In genomic region chrX:118520858-118521206, GRCh38 we compare ENCODE assay signal across 12 cellular contexts. TPM values are rescaled to one million over a fixed set of nuclear protein-coding genes. Genes with fewer than 3 reads are reported as not detected.
DNase-seq lines count a peak whose midpoint lies in the region; ATAC-seq and TF ChIP-seq lines count a peak whose summit lies in the region.
"Had no signal": no experiment of that assay in that cellular context is flagged by ENCODE, and none has a peak within 500 bp of the region (broad histone marks: within the 10 kb centered on the region; RNA-seq: fewer than 3 reads in every experiment).

No MANE protein-coding gene starts in this region.

- no peak overlapping the region for H4K91ac ChIP-seq in mesenchymal stem cell (ENCODE audit: low read length)

- H3K27me3 ChIP-seq in right cardiac atrium (ENCODE audit: control insufficient read depth, insufficient read depth) = no peaks in the 10 kb centered on the region
- no peaks in the 10 kb centered on the region for H3K27me3 ChIP-seq in mesenchymal stem cell (ENCODE audit: control insufficient read depth in 1 of 2, insufficient read depth in 1 of 2, low read length in 2 of 2)
- H3K27me3 ChIP-seq in uterus = no peaks in the 10 kb centered on the region

- H3K4me3 ChIP-seq in right cardiac atrium (ENCODE audit: low read length) = no peak overlapping the region
- H3K4me3 ChIP-seq in mesenchymal stem cell (ENCODE audit: insufficient read depth in 1 of 2, low read depth in 1 of 2, low read length in 2 of 2) = peak overlapping the region in 1 of 2 experiments; percentile 29
- no peak overlapping the region for H3K4me3 ChIP-seq in uterus

- peaks cover 72% of the 10 kb centered on the region for H3K4me1 Mint-ChIP-seq in activated naive CD8-positive, alpha-beta T cell (ENCODE audit: low read depth)

- H3K79me1 ChIP-seq in mesenchymal stem cell (replicated peaks; ENCODE audit: low read length, poor library complexity, severe bottlenecking) = no peaks in the 10 kb centered on the region

- H2BK12ac ChIP-seq in mesenchymal stem cell (ENCODE audit: low read length in 2 of 2) = no peak overlapping the region

- no peak overlapping the region for H3K27ac ChIP-seq in right cardiac atrium (ENCODE audit: low read length)
- H3K27ac ChIP-seq in mesenchymal stem cell (ENCODE audit: low read length, poor library complexity, severe bottlenecking) = no peak overlapping the region
- peak overlapping the region; percentile 49 to 68 for H3K27ac ChIP-seq in uterus

- peak; percentile 23 for ATAC-seq in Right ventricle myocardium inferior
- ATAC-seq in right cardiac atrium = no peak
- no peak for ATAC-seq in sciatic nerve
- ATAC-seq in activated CD4-positive, CD25-positive, alpha-beta regulatory T cell treated with anti-CD3 and anti-CD28 coated beads, Interleukin-2, amount 50 U/mL, for 24 hours = no peak

- WGBS in right cardiac atrium = 28% methylated on average over 2 of the region's 2 CpGs
- WGBS in mesenchymal stem cell = no CpG with 5 or more reads among the region's 2 CpGs

- DNase-seq in Right ventricle myocardium inferior (ENCODE audit: missing footprints) (no peak), right cardiac atrium (no peak), mesenchymal stem cell (no peak), uterus (no peak), RPMI8226 (no peak), sciatic nerve (ENCODE audit: low spot score) (no peak)
- DNase-seq: cortex of kidney, H7, NCI-H1092, NCI-H524 had no signal

- H3K9ac ChIP-seq in mesenchymal stem cell (ENCODE audit: low read length) = peak overlapping the region; percentile 80

- H3K9me3 Mint-ChIP-seq in activated naive CD8-positive, alpha-beta T cell (ENCODE audit: low read depth) = no peaks in the 10 kb centered on the region

- no peaks in the 10 kb centered on the region for H3K27me3 Mint-ChIP-seq in activated naive CD8-positive, alpha-beta T cell

- H3K9me3 ChIP-seq in right cardiac atrium (ENCODE audit: control insufficient read depth, low read length) (no peaks in the 10 kb centered on the region), mesenchymal stem cell (ENCODE audit: control insufficient read depth, low read length) (no peaks in the 10 kb centered on the region), uterus (no peaks in the 10 kb centered on the region)

- H2AK5ac ChIP-seq in mesenchymal stem cell (ENCODE audit: low read length, severe bottlenecking) = no peak overlapping the region

- TF ChIP-seq POLR2A in uterus (IDR thresholded peaks at IDR 0.05) = no peak

- no peak overlapping the region for H3K18ac ChIP-seq in mesenchymal stem cell (ENCODE audit: low read depth in 1 of 2, low read length in 2 of 2)

- H3K4ac ChIP-seq in mesenchymal stem cell (ENCODE audit: low read depth in 1 of 2, low read length in 2 of 2) = no peak overlapping the region

- H4K8ac ChIP-seq in mesenchymal stem cell (ENCODE audit: low read length) = no peak overlapping the region

- no peak overlapping the region for H3K4me2 ChIP-seq in mesenchymal stem cell (ENCODE audit: low read length, poor library complexity, severe bottlenecking)

- H2AFZ ChIP-seq in mesenchymal stem cell (ENCODE audit: low read depth, low read length) = no peak overlapping the region

- peaks cover 1% of the 10 kb centered on the region for H3K4me1 ChIP-seq in right cardiac atrium (ENCODE audit: control insufficient read depth, insufficient read depth, low read length)
- no peaks in the 10 kb centered on the region for H3K4me1 ChIP-seq in mesenchymal stem cell (ENCODE audit: control insufficient read depth, insufficient read depth, low read depth, low read length)
- no peaks in the 10 kb centered on the region for H3K4me1 ChIP-seq in uterus

- intact Hi-C loops in Right ventricle myocardium inferior (cut with DNase I) = no loop called here
- intact Hi-C loops in right cardiac atrium (cut with DNase I) = no loop called here
- intact Hi-C loops in uterus (cut with DNase I; ENCODE audit: low total_unique reads) = no loop called here
- intact Hi-C loops in sciatic nerve (cut with DNase I) = no loop called here

- no peak overlapping the region for H2BK5ac ChIP-seq in mesenchymal stem cell (ENCODE audit: low read depth, low read length, poor library complexity, severe bottlenecking)

- no peak overlapping the region for H2BK15ac ChIP-seq in mesenchymal stem cell (ENCODE audit: low read depth, poor library complexity, severe bottlenecking)

- H3K23ac ChIP-seq in mesenchymal stem cell (ENCODE audit: low read length in 2 of 2) = no peak overlapping the region

- H3K27ac Mint-ChIP-seq in activated naive CD8-positive, alpha-beta T cell = peak overlapping the region; percentile 81

- H2BK120ac ChIP-seq in mesenchymal stem cell (ENCODE audit: low read depth, low read length) = no peak overlapping the region

- H3K36me3 Mint-ChIP-seq in activated naive CD8-positive, alpha-beta T cell = peaks cover 4% of the 10 kb centered on the region

- no peaks in the 10 kb centered on the region for H3K36me3 ChIP-seq in mesenchymal stem cell (ENCODE audit: control insufficient read depth in 1 of 2, insufficient read depth in 2 of 2, low read depth in 1 of 2, low read length in 2 of 2)
- H3K36me3 ChIP-seq in uterus = no peaks in the 10 kb centered on the region

- H3K4me3 Mint-ChIP-seq in activated naive CD8-positive, alpha-beta T cell = peak overlapping the region; percentile 31

- H3K14ac ChIP-seq in mesenchymal stem cell (ENCODE audit: low read length in 2 of 2) = no peak overlapping the region

- no peak for TF ChIP-seq CTCF in uterus (IDR thresholded peaks at IDR 0.05)

RNA-seq across cellular contexts. Expression of gene DOCK11, which starts 25.2 kb away (rescaled TPM):
- total RNA-seq in Right ventricle myocardium inferior (6.9 TPM), right cardiac atrium (1 to 10 TPM; 3.3 to 8.5 (median 6.2) TPM), uterus (10 to 100 TPM; 13.1 to 33.1 (median 25.4) TPM), sciatic nerve (39.5 TPM)
- polyA plus RNA-seq in right cardiac atrium = 3.5 TPM
- polyA plus RNA-seq in mesenchymal stem cell (2013, experiment 1 of 2) = 9.6 TPM
- polyA plus RNA-seq in mesenchymal stem cell (2013, experiment 2 of 2) = 9.6 TPM

Comparison
In these comparisons a context has a peak if more than half of its experiments do, and no peak if none do; other contexts are left out.
1. H3K27ac ChIP-seq: peak in uterus (2 of 2); none in right cardiac atrium (single experiment) and mesenchymal stem cell (single experiment).